7 cellular contexts compared by ENCODE assay signal in genomic region chr13:20997301-20998061, GRCh38.
A peak's percentile ranks its signal among the peaks of the same experiment; 100 is the strongest.
DNase-seq lines count a peak whose midpoint lies in the region; TF ChIP-seq lines count a peak whose summit lies in the region.

No MANE protein-coding gene starts in this region.

- H3K27me3 ChIP-seq in colonic mucosa, result no peaks in the 10 kb centered on the region
- no peaks in the 10 kb centered on the region for H3K27me3 ChIP-seq in thyroid gland

- H3K4me1 ChIP-seq in colonic mucosa, result no peaks in the 10 kb centered on the region
- H3K4me1 ChIP-seq in thyroid gland, result peaks cover 8 to 28% of the 10 kb centered on the region in 2 donors

- 75 to 81% methylated on average over 12 of the region's 12 CpGs for WGBS in thyroid gland, 2 donors

- peak; percentile 75 for DNase-seq in HT1080 (ENCODE audit: low read depth)
- peak; percentile 91 for DNase-seq in choroid plexus epithelial cell (ENCODE audit: low read depth)
- peak; percentile 65 for DNase-seq in kidney tubule cell (ENCODE audit: low spot score)
- DNase-seq in ureter (ENCODE audit: low spot score), result peak; percentile 32
- DNase-seq in colonic mucosa, result no peak
- no peak for DNase-seq in cerebellar cortex (ENCODE audit: low spot score)
- DNase-seq in thyroid gland, result no peak

- intact Hi-C loops in colonic mucosa (cut with DNase I) (no loop called here), thyroid gland (cut with DNase I) (no loop called here)

- TF ChIP-seq CTCF in choroid plexus epithelial cell (conservative IDR thresholded peaks at IDR 0.05; ENCODE audit: low read depth, low read length) (no peak), colonic mucosa (IDR thresholded peaks at IDR 0.05) (no peak), thyroid gland (IDR thresholded peaks at IDR 0.05) (no peak)

- no peak overlapping the region for H3K9ac ChIP-seq in colonic mucosa (ENCODE audit: low read depth in 2 of 2, low read length in 2 of 2)

- no peak for TF ChIP-seq POLR2A in thyroid gland (IDR thresholded peaks at IDR 0.05)

- H3K9me3 ChIP-seq in colonic mucosa (no peaks in the 10 kb centered on the region), thyroid gland (no peaks in the 10 kb centered on the region)

- H3K27ac ChIP-seq in colonic mucosa (no peak overlapping the region), thyroid gland (peak overlapping the region in 1 of 3 donors; percentile 38)

- H3K4me3 ChIP-seq in choroid plexus epithelial cell (ENCODE audit: low read depth, low read length) (no peak overlapping the region), colonic mucosa (no peak overlapping the region), thyroid gland (replicated peaks in 1 of 3) (no peak overlapping the region)

- no peaks in the 10 kb centered on the region for H3K36me3 ChIP-seq in colonic mucosa
- peaks cover 0 to 6% of the 10 kb centered on the region in 2 donors for H3K36me3 ChIP-seq in thyroid gland

Comparison
In these comparisons a context has a peak if more than half of its experiments do, and no peak if none do; other contexts are left out.
1. DNase-seq: peak in HT1080 (single experiment), choroid plexus epithelial cell (single experiment), kidney tubule cell (single experiment) and ureter (single experiment); none in colonic mucosa (single experiment), cerebellar cortex (single experiment) and thyroid gland (0 of 2).